Comparison of ENCODE assay signal across 22 cellular contexts in the genomic region with DNA sequence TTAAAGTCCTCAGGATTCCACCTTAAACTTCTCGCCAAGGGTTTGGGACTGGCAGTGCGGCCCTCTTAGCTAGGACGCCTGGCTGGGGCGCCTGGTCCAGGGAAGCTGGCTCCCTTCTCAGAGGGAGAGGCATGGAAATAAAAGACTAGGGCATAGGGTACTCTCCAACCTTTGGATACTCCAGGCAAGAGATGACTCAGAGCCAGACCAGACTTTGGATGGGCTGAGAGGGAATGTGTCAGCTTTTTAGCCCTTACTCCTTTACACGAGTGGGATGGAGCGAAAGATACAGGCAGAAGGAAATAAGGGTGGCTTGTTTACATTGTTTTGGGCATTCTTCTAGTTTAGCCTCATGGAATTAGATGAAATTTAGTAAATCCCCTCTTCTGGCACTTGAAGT. TPM values are rescaled to one million over a fixed set of nuclear protein-coding genes. Genes with fewer than 3 reads are reported as not detected.
A peak's percentile ranks its signal among the peaks of the same experiment; 100 is the strongest.
DNase-seq lines count a peak whose midpoint lies in the region; ATAC-seq and TF ChIP-seq lines count a peak whose summit lies in the region.
"Had no signal": no experiment of that assay in that cellular context is flagged by ENCODE, and none has a peak within 500 bp of the region (broad histone marks: within the 10 kb centered on the region; RNA-seq: fewer than 3 reads in every experiment).

No MANE protein-coding gene starts in this region.

- H3K4me3 ChIP-seq in cardiac fibroblast (replicated peaks in 1 of 2; ENCODE audit: low read depth in 2 of 2, low read length in 2 of 2) = no peak overlapping the region
- H3K4me3 ChIP-seq: cardiac muscle cell, esophagus squamous epithelium, PC-9 had no signal

- no peak for ATAC-seq in GM18868 (IDR thresholded peaks at IDR 0.05; ENCODE audit: unreplicated experiment)
- ATAC-seq: SK-N-SH treated with all-trans-retinoic acid at 6 μM for 48 hours had no signal

- TF ChIP-seq CTCF in cardiac fibroblast (IDR thresholded peaks at IDR 0.05; ENCODE audit: low read depth, low read length) = no peak

- DNase-seq in AG08396 (ENCODE audit: low spot score) (peak; percentile 31), LHCN-M2 (ENCODE audit: low read depth) (peak; percentile 37), cardiac fibroblast (ENCODE audit: low read depth in 2 of 2) (peak; percentile 18 to 33), kidney tubule cell (ENCODE audit: low spot score) (peak; percentile 43), COLO829 (ENCODE audit: low spot score) (no peak), amniotic stem cell (lab: John Stamatoyannopoulos, UW) (no peak)
- DNase-seq in stimulated activated CD4-positive, alpha-beta T cell treated with anti-CD3 and anti-CD28 coated beads, Interleukin-2, amount 100 ng/mL, for 24 hours = no peak
- DNase-seq: activated CD4-positive, alpha-beta T cell treated with anti-CD3 and anti-CD28 coated beads, Interleukin-2, amount 50 U/mL, for 1 hour; activated naive CD4-positive, alpha-beta T cell treated with anti-CD3 and anti-CD28 coated beads, Interleukin-2, amount 10 ng/mL, durations not matched to agents 7 days and 5 days; COR-L47; esophagus squamous epithelium; GF-D8; GOT3; NCI-H2081; NCI-H526 treated with DMSO at 0.1 percent for 48 hours; PC-9; retina had no signal

RNA-seq across cellular contexts. Expression of a gene that starts 48.2 kb away (rescaled TPM):
- 0.90 and 1.4 TPM in 2 replicates for total RNA-seq in LHCN-M2 (2014; rRNA removed)
- polyA plus RNA-seq in LHCN-M2 (2012) = 0.26 TPM
- total RNA-seq: cardiac muscle cell, esophagus squamous epithelium, neural crest cell, subcutaneous adipose tissue had no signal
- polyA plus RNA-seq: cardiac muscle cell had no signal

Comparison
In these comparisons a context has a peak if more than half of its experiments do, and no peak if none do; other contexts are left out.
1. DNase-seq: peak in AG08396 (single experiment), LHCN-M2 (single experiment), cardiac fibroblast (2 of 2) and kidney tubule cell (single experiment); none in stimulated activated CD4-positive, alpha-beta T cell treated with anti-CD3 and anti-CD28 coated beads, Interleukin-2, amount 100 ng/mL, for 24 hours (0 of 2), COLO829 (single experiment) and amniotic stem cell (single experiment).